ENCODE assay signal across 27 cellular contexts in the genomic region with DNA sequence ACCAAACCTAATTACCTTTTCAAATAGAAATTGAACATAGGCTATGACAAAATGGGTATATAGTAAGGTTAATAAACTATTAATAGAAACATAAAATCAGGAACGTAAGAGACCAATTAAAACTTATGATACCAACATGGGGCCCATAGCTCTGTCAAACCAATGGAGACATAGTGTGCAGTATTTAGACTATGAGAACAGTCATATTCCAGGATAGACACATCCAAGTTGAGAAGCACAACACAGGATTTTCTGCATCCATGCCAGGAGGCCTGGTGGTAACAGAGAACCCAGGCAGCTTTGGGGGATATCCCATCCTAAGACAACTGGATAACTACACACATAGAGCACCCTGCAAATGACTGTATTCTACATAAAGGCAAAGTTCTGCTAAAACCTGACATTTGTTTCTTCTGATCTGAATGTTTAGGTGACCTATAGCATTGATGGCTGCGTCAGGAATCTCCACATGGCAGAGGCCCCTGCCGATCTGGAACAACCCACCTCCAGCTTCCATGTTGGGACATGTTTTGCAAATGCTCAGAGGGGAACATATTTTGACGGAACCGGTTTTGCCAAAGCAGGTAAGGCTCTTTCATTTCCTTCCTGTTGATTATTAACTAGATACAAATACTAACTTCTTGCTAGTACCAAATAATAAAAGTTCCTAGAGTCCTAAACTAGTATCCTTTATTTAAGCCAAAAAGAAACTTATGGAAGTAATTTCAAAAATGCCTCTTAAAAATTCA.
A peak's percentile ranks its signal among the peaks of the same experiment; 100 is the strongest.
DNase-seq lines count a peak whose midpoint lies in the region; ATAC-seq and TF ChIP-seq lines count a peak whose summit lies in the region.
"Had no signal": no experiment of that assay in that cellular context is flagged by ENCODE, and none has a peak within 500 bp of the region (broad histone marks: within the 10 kb centered on the region; RNA-seq: fewer than 3 reads in every experiment).

No MANE protein-coding gene starts in this region.

- H3K36me3 ChIP-seq in OCI-LY7 (ENCODE audit: insufficient read depth, low read length) (no peaks in the 10 kb centered on the region), SJCRH30 (no peaks in the 10 kb centered on the region)
- H3K36me3 ChIP-seq: BE2C, HAP-1, sigmoid colon had no signal

- H3K4me3 Mint-ChIP-seq in nephron, result no peak overlapping the region
- H3K4me3 Mint-ChIP-seq: activated naive CD8-positive, alpha-beta T cell treated with anti-CD3 and anti-CD28 coated beads, Interleukin-2, amount 10 ng/mL, durations not matched to agents 7 days and 5 days; central memory CD8-positive, alpha-beta T cell; neural crest cell; stimulated activated naive B cell treated with anti-CD40 and anti-IgM and Interleukin-4, amounts not matched to agents 10 μg/mL and 1 μg/mL and 100 μg/mL, for 72 hours; T-helper 2 cell treated with Interferon-gamma antibody and Interleukin-4, amounts not matched to agents 5 μg/mL and 100 μg/mL, for 36 hours had no signal

- H3K27ac ChIP-seq in epithelial cell of prostate (peak overlapping the region; percentile 66), OCI-LY7 (ENCODE audit: low read depth, low read length, poor library complexity, severe bottlenecking) (no peak overlapping the region), SJCRH30 (no peak overlapping the region)
- H3K27ac ChIP-seq: sigmoid colon had no signal

- intact Hi-C loops in left ventricle myocardium superior (cut with micrococcal nuclease), result no loop called here
- intact Hi-C loops in Right ventricle myocardium superior (cut with DNase I), result no loop called here
- intact Hi-C loops in OCI-LY7 (cut with micrococcal nuclease; ENCODE audit: unreplicated experiment), result no loop called here

- peaks cover 7% of the 10 kb centered on the region for H3K4me1 Mint-ChIP-seq in nephron
- H3K4me1 Mint-ChIP-seq: central memory CD8-positive, alpha-beta T cell had no signal

- CTCF ChIA-PET in OCI-LY7 (lab: Charles Lee; ENCODE audit: unreplicated experiment), result no interaction called here

- H3K27ac Mint-ChIP-seq in nephron, result peak overlapping the region in 2 of 3 experiments; percentile 54 to 86
- H3K27ac Mint-ChIP-seq: activated naive CD8-positive, alpha-beta T cell treated with anti-CD3 and anti-CD28 coated beads, Interleukin-2, amount 10 ng/mL, durations not matched to agents 7 days and 5 days; stimulated activated naive B cell treated with anti-CD40 and anti-IgM and Interleukin-4, amounts not matched to agents 10 μg/mL and 1 μg/mL and 100 μg/mL, for 72 hours; T-helper 2 cell treated with Interferon-gamma antibody and Interleukin-4, amounts not matched to agents 5 μg/mL and 100 μg/mL, for 36 hours had no signal

- H3K4me3 ChIP-seq in OCI-LY7 (ENCODE audit: low read depth, low read length, poor library complexity, severe bottlenecking), result no peak overlapping the region
- no peak overlapping the region for H3K4me3 ChIP-seq in SJCRH30
- H3K4me3 ChIP-seq: HAP-1, sigmoid colon had no signal

- no peaks in the 10 kb centered on the region for H3K4me1 ChIP-seq in OCI-LY7 (ENCODE audit: insufficient read depth, low read length, poor library complexity, severe bottlenecking)
- 0 out of 2 replicates have a peak, but pooled peaks cover 7% of the 10 kb centered on the region for H3K4me1 ChIP-seq in SJCRH30
- H3K4me1 ChIP-seq: sigmoid colon had no signal

- H3K9me3 Mint-ChIP-seq in nephron, result no peaks in the 10 kb centered on the region
- H3K9me3 Mint-ChIP-seq: activated naive CD8-positive, alpha-beta T cell treated with anti-CD3 and anti-CD28 coated beads, Interleukin-2, amount 10 ng/mL, durations not matched to agents 7 days and 5 days; central memory CD8-positive, alpha-beta T cell; neural crest cell; stimulated activated naive B cell treated with anti-CD40 and anti-IgM and Interleukin-4, amounts not matched to agents 10 μg/mL and 1 μg/mL and 100 μg/mL, for 72 hours; T-helper 2 cell treated with Interferon-gamma antibody and Interleukin-4, amounts not matched to agents 5 μg/mL and 100 μg/mL, for 36 hours had no signal

- DNase-seq in left ventricle myocardium superior (no peak), Right ventricle myocardium superior (no peak), epithelial cell of prostate (ENCODE audit: low read depth, low spot score) (peak; percentile 69), C1 segment of cervical spinal cord (lab: John Stamatoyannopoulos, UW) (no peak), OCI-LY7 (ENCODE audit: low spot score) (no peak), SJCRH30 (no peak)
- DNase-seq: ACHN; activated CD4-positive, alpha-beta T cell treated with anti-CD3 and anti-CD28 coated beads for 48 hours; activated CD8-positive, alpha-beta memory T cell treated with anti-CD3 and anti-CD28 coated beads for 24 hours; activated effector memory CD4-positive, alpha-beta T cell treated with anti-CD3 and anti-CD28 coated beads, Interleukin-2, amount 50 U/mL, for 16 hours; activated naive CD8-positive, alpha-beta T cell treated with anti-CD3 and anti-CD28 coated beads, Interleukin-2, amount 10 ng/mL, durations not matched to agents 7 days and 5 days; BE2C; dermis blood vessel endothelial cell; DMS79 treated with DMSO at 0.1 percent for 48 hours; GF-D8; NCI-H1417 treated with DMSO at 0.1 percent for 48 hours; NCI-H2081; NCI-H226; sigmoid colon; stimulated activated CD4-positive, alpha-beta T cell treated with anti-CD3 and anti-CD28 coated beads, Interleukin-4, amount 100 ng/mL, for 24 hours; stimulated activated naive B cell treated with anti-CD40 and anti-IgM and Interleukin-4, amounts not matched to agents 10 μg/mL and 1 μg/mL and 100 μg/mL, for 72 hours had no signal

- no peaks in the 10 kb centered on the region for H3K9me2 ChIP-seq in OCI-LY7 (ENCODE audit: insufficient read depth, low read length)

- POLR2A ChIA-PET in OCI-LY7 (lab: Charles Lee), result no interaction called here

- no peaks in the 10 kb centered on the region for H3K9me3 ChIP-seq in OCI-LY7 (ENCODE audit: low read length)
- H3K9me3 ChIP-seq in SJCRH30 (replicated peaks), result no peaks in the 10 kb centered on the region
- H3K9me3 ChIP-seq: BE2C, HAP-1, sigmoid colon had no signal

- no TSS peak for BruUV-seq in OCI-LY7 (replicated peaks; lab: Mats Ljungman, UMichigan)

- H3K27me3 ChIP-seq in SJCRH30, result no peaks in the 10 kb centered on the region
- H3K27me3 ChIP-seq: BE2C, sigmoid colon had no signal

- H3K27me3 Mint-ChIP-seq in nephron (ENCODE audit: low read depth), result no peaks in the 10 kb centered on the region
- H3K27me3 Mint-ChIP-seq: activated naive CD8-positive, alpha-beta T cell treated with anti-CD3 and anti-CD28 coated beads, Interleukin-2, amount 10 ng/mL, durations not matched to agents 7 days and 5 days; central memory CD8-positive, alpha-beta T cell; stimulated activated naive B cell treated with anti-CD40 and anti-IgM and Interleukin-4, amounts not matched to agents 10 μg/mL and 1 μg/mL and 100 μg/mL, for 72 hours had no signal

- no peaks in the 10 kb centered on the region for H3K79me2 ChIP-seq in OCI-LY7 (ENCODE audit: insufficient read depth, low read depth, low read length)

- H3K36me3 Mint-ChIP-seq in nephron (ENCODE audit: low read depth), result peaks cover 22% of the 10 kb centered on the region
- H3K36me3 Mint-ChIP-seq: activated naive CD8-positive, alpha-beta T cell treated with anti-CD3 and anti-CD28 coated beads, Interleukin-2, amount 10 ng/mL, durations not matched to agents 7 days and 5 days; stimulated activated naive B cell treated with anti-CD40 and anti-IgM and Interleukin-4, amounts not matched to agents 10 μg/mL and 1 μg/mL and 100 μg/mL, for 72 hours had no signal

- no peaks in the 10 kb centered on the region for H4K20me1 ChIP-seq in OCI-LY7 (ENCODE audit: insufficient read depth, low read length)

- H3K4me2 ChIP-seq in OCI-LY7 (ENCODE audit: low read length), result no peak overlapping the region

- ATAC-seq in left ventricle myocardium superior (peak; percentile 50), Right ventricle myocardium superior (ENCODE audit: poor library complexity) (no peak), GM21717 (IDR thresholded peaks at IDR 0.05; ENCODE audit: unreplicated experiment) (no peak)
- ATAC-seq: stimulated activated naive B cell treated with anti-CD40 and anti-IgM and Interleukin-4, amounts not matched to agents 10 μg/mL and 1 μg/mL and 100 μg/mL, for 72 hours had no signal

- no peak overlapping the region for H2AFZ ChIP-seq in OCI-LY7 (ENCODE audit: low read length)

- no peak for TF ChIP-seq CTCF in nephron (IDR thresholded peaks at IDR 0.05; ENCODE audit: unreplicated experiment in 3 of 3)
- no peak for TF ChIP-seq CTCF in OCI-LY7 (conservative IDR thresholded peaks at IDR 0.05; ENCODE audit: low read length)
